In the genomic region with DNA sequence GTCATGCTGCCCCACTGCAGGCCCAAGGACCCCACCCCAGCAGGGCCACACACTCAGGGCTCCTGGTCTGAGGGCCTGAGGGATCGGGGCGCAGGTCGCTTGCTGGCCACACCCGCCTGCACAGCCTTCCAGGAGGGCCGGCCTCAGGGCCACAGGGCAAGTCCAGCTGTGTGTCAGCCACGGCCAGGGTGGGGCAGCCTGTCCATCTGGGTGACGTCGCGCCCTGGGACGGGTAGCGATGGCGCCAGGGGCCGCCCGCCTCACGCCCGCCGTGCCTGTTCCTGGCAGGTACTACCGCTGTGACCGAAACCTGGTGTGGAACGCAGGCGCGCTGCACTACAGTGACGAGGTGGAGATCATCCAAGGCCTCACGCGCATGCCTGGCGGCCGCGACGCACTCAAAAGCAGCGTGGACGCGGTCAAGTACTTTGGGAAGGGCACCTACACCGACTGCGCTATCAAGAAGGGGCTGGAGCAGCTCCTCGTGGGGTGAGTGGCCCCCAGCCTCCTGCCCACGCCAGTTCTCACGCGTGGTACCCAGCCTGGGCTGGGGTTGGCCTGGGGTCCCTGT, we compare ENCODE assay signal across 13 cellular contexts. TPM values are rescaled to one million over a fixed set of nuclear protein-coding genes. Genes with fewer than 3 reads are reported as not detected.
DNase-seq lines count a peak whose midpoint lies in the region; ATAC-seq and TF ChIP-seq lines count a peak whose summit lies in the region.
"Had no signal": no experiment of that assay in that cellular context is flagged by ENCODE, and none has a peak within 500 bp of the region (broad histone marks: within the 10 kb centered on the region; RNA-seq: fewer than 3 reads in every experiment).

No MANE protein-coding gene starts in this region.

- H3K27ac ChIP-seq in left lung (no peak overlapping the region), suprapubic skin (peak overlapping the region; percentile 76)

- no peaks in the 10 kb centered on the region for H3K9me3 Mint-ChIP-seq in activated T-helper 17 cell treated with anti-CD3 and anti-CD28 coated beads, Interleukin-2, amount 50 U/mL, for 72 hours
- H3K9me3 Mint-ChIP-seq: T-helper 1 cell treated with Interleukin-12 subunit alpha and Interleukin-12 subunit beta and Interleukin-4 antibody, amounts not matched to agents 30 μg/mL and 1 μg/mL, for 36 hours had no signal

- H3K27ac Mint-ChIP-seq in activated T-helper 17 cell treated with anti-CD3 and anti-CD28 coated beads, Interleukin-2, amount 50 U/mL, for 72 hours, result peak overlapping the region; percentile 55
- H3K27ac Mint-ChIP-seq: T-helper 1 cell treated with Interleukin-12 subunit alpha and Interleukin-12 subunit beta and Interleukin-4 antibody, amounts not matched to agents 30 μg/mL and 1 μg/mL, for 36 hours had no signal

- H3K4me1 ChIP-seq in left lung (peaks cover 3 to 17% of the 10 kb centered on the region in 2 donors), suprapubic skin (peaks cover 18% of the 10 kb centered on the region)

- no peaks in the 10 kb centered on the region for H3K36me3 Mint-ChIP-seq in activated T-helper 17 cell treated with anti-CD3 and anti-CD28 coated beads, Interleukin-2, amount 50 U/mL, for 72 hours (ENCODE audit: low read depth)

- no peak for TF ChIP-seq POLR2A in suprapubic skin (IDR thresholded peaks at IDR 0.05)

- no peak for ATAC-seq in activated T-helper 17 cell treated with anti-CD3 and anti-CD28 coated beads, Interleukin-2, amount 50 U/mL, for 72 hours (replicated peaks)
- ATAC-seq in left lung, result no peak
- no peak for ATAC-seq in GM18909 (IDR thresholded peaks at IDR 0.05; ENCODE audit: poor library complexity, unreplicated experiment)
- ATAC-seq in GM21825 (IDR thresholded peaks at IDR 0.05; ENCODE audit: unreplicated experiment), result no peak
- ATAC-seq: left lobe of liver had no signal

- H3K4me3 Mint-ChIP-seq in activated T-helper 17 cell treated with anti-CD3 and anti-CD28 coated beads, Interleukin-2, amount 50 U/mL, for 72 hours, result no peak overlapping the region
- H3K4me3 Mint-ChIP-seq: T-helper 1 cell treated with Interleukin-12 subunit alpha and Interleukin-12 subunit beta and Interleukin-4 antibody, amounts not matched to agents 30 μg/mL and 1 μg/mL, for 36 hours had no signal

- H3K36me3 ChIP-seq in left lung (peaks cover 0 to 18% of the 10 kb centered on the region in 2 donors), suprapubic skin (peaks cover 27% of the 10 kb centered on the region)

- DNase-seq in NCI-H82 (lab: John Stamatoyannopoulos, UW) (peak; percentile 40), NCI-H82 treated with DMSO at 0.1 percent for 48 hours (lab: John Stamatoyannopoulos, UW; ENCODE audit: unreplicated experiment) (no peak), left lung (peak; percentile 35 to 77), suprapubic skin (ENCODE audit: low spot score in 2 of 2) (peak; percentile 82 to 88), SW 1271 (lab: John Stamatoyannopoulos, UW) (no peak)
- DNase-seq: activated T-cell treated with anti-CD3 and anti-CD28 coated beads, Interleukin-2, amount 50 U/mL, for 48 hours; effector CD8-positive, alpha-beta T cell; NCI-H2107 had no signal

- peaks cover 10% of the 10 kb centered on the region for H3K4me1 Mint-ChIP-seq in activated T-helper 17 cell treated with anti-CD3 and anti-CD28 coated beads, Interleukin-2, amount 50 U/mL, for 72 hours

- WGBS in suprapubic skin, result 75% methylated on average over 18 of the region's 38 CpGs

- no peak for TF ChIP-seq EP300 in suprapubic skin (IDR thresholded peaks at IDR 0.05)

- H3K27me3 ChIP-seq in left lung (peaks cover 0 to 35% of the 10 kb centered on the region in 2 donors), suprapubic skin (no peaks in the 10 kb centered on the region)

- TF ChIP-seq CTCF in left lung (IDR thresholded peaks at IDR 0.05) (no peak), suprapubic skin (IDR thresholded peaks at IDR 0.05) (no peak)

- intact Hi-C loops in left lung (cut with DNase I), result loop anchor here in 1 of 2 donors (5.0 kb wide), 1 partner anchor 113 kb away; the partner anchor contains the start of gene COL6A2

- H3K4me3 ChIP-seq in left lung, result peak overlapping the region; percentile 52
- peak overlapping the region; percentile 73 for H3K4me3 ChIP-seq in suprapubic skin

- H3K9me3 ChIP-seq in left lung, result no peaks in the 10 kb centered on the region
- H3K9me3 ChIP-seq in suprapubic skin, result no peaks in the 10 kb centered on the region

- no peaks in the 10 kb centered on the region for H3K27me3 Mint-ChIP-seq in activated T-helper 17 cell treated with anti-CD3 and anti-CD28 coated beads, Interleukin-2, amount 50 U/mL, for 72 hours

RNA-seq across cellular contexts. Expression of gene COL6A1, which starts 2.5 kb away (rescaled TPM):
- total RNA-seq in activated T-helper 17 cell treated with anti-CD3 and anti-CD28 coated beads, Interleukin-2, amount 50 U/mL, for 72 hours, result 1 to 10 TPM in 1 of 2 donors, under 1 TPM in 1; 0.69 to 2.0 TPM
- total RNA-seq in left lung, result 100 to 1,000 TPM; 272 to 322 TPM
- total RNA-seq in suprapubic skin, result 100 to 1,000 TPM; 105 to 123 (median 109) TPM

Comparison
In these comparisons a context has a peak if more than half of its experiments do, and no peak if none do; other contexts are left out.
1. DNase-seq: peak in NCI-H82 (single experiment), left lung (2 of 2) and suprapubic skin (2 of 2); none in NCI-H82 treated with DMSO at 0.1 percent for 48 hours (single experiment) and SW 1271 (0 of 2).
2. RNA of gene COL6A1, which starts 2.5 kb away (total RNA-seq): 272 to 322 TPM in left lung and 105 to 123 TPM in suprapubic skin; 0.69 to 2.0 TPM in activated T-helper 17 cell treated with anti-CD3 and anti-CD28 coated beads, Interleukin-2, amount 50 U/mL, for 72 hours; every median in the first group is over 10 times any median in the second.